9 cellular contexts compared by ENCODE assay signal in the genomic region with DNA sequence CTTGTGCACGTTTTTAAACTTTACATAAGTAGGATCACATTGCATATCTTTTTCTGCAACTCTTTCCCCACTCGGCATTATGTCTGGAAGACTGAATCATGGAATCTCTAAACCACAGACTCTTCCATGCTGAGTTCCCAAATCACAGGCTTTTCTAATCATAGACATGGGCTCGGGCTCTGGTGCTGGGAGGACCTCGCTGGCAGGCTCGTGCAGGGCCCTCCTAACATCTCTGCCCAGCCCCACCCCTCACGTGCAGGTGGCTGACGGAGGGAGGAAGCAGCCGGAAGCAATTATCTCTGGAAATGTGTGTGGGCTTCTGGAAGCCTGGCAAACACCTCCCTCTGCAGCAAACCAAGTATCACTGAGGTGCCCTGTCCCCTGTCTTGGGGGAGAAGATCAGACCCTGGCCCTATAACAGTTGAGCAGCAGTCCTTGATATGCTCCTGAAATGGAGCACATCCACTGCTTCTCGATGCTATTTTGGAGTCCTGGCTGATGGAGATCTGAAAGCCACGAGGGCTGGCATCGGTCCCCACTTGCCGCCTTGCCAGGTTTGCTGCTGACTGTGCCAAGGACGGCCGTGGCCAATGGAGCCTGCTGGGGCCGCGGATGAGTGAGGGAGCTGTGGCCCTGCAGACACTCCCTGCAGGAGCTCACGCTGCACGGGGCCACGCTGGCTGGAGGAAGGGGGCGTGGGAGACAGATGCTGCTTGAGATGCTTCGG. TPM values are rescaled to one million over a fixed set of nuclear protein-coding genes. Genes with fewer than 3 reads are reported as not detected.
A peak's percentile ranks its signal among the peaks of the same experiment; 100 is the strongest.
DNase-seq lines count a peak whose midpoint lies in the region; ATAC-seq and TF ChIP-seq lines count a peak whose summit lies in the region.
"Had no signal": no experiment of that assay in that cellular context is flagged by ENCODE, and none has a peak within 500 bp of the region (broad histone marks: within the 10 kb centered on the region; RNA-seq: fewer than 3 reads in every experiment).

No MANE protein-coding gene starts in this region.

- H3K4me1 Mint-ChIP-seq in mesothelial cell of epicardium, result peaks cover 2% of the 10 kb centered on the region

- H3K27ac ChIP-seq in body of pancreas, result no peak overlapping the region

- DNase-seq in COR-L47 (lab: John Stamatoyannopoulos, UW) (peak; percentile 69), NCI-H2081 (lab: John Stamatoyannopoulos, UW) (peak; percentile 83 to 88), body of pancreas (peak; percentile 31 to 74 (median 64)), nucleus accumbens (lab: John Stamatoyannopoulos, UW) (peak in 49 of 56 donors; percentile 15 to 86 (median 54)), mesothelial cell of epicardium (ENCODE audit: low spot score in 2 of 2, unreplicated experiment in 2 of 2) (no peak), H4 (ENCODE audit: low spot score) (no peak)
- DNase-seq in activated CD8-positive, alpha-beta memory T cell treated with anti-CD3 and anti-CD28 coated beads, Interleukin-2, amount 50 U/mL, for 48 hours, result no peak
- DNase-seq: stimulated activated naive CD4-positive, alpha-beta T cell treated with Interleukin-2 at 50 U/mL for 16 hours had no signal

- H3K4me3 ChIP-seq in body of pancreas, result no peak overlapping the region

- H3K4me1 ChIP-seq in body of pancreas, result peaks cover 15% of the 10 kb centered on the region

- no peak for TF ChIP-seq POLR2A in body of pancreas (IDR thresholded peaks at IDR 0.05)

- ATAC-seq in body of pancreas (no peak), HG02981 (IDR thresholded peaks at IDR 0.05; ENCODE audit: unreplicated experiment) (no peak)

- peaks cover 58% of the 10 kb centered on the region for H3K27me3 Mint-ChIP-seq in mesothelial cell of epicardium (ENCODE audit: low read depth)

- H3K36me3 ChIP-seq in body of pancreas (replicated peaks in 1 of 2; ENCODE audit: insufficient read depth in 1 of 2, low read depth in 2 of 2), result no peaks in the 10 kb centered on the region

- no peaks in the 10 kb centered on the region for H3K27me3 ChIP-seq in body of pancreas

- WGBS in body of pancreas, 2 donors, result 36 to 42% methylated on average over 10 to 21 of the region's 21 CpGs

- H3K9me3 Mint-ChIP-seq in mesothelial cell of epicardium, result no peaks in the 10 kb centered on the region

- no peak for TF ChIP-seq CTCF in body of pancreas (IDR thresholded peaks at IDR 0.05)
- no peak for TF ChIP-seq CTCF in mesothelial cell of epicardium (IDR thresholded peaks at IDR 0.05; ENCODE audit: unreplicated experiment)

- no peak overlapping the region for H3K4me3 Mint-ChIP-seq in mesothelial cell of epicardium

- intact Hi-C loops in body of pancreas (cut with DNase I), result no loop called here

- no peaks in the 10 kb centered on the region for H3K9me3 ChIP-seq in body of pancreas

- no peak overlapping the region for H3K27ac Mint-ChIP-seq in mesothelial cell of epicardium

- H3K36me3 Mint-ChIP-seq in mesothelial cell of epicardium, result no peaks in the 10 kb centered on the region

RNA-seq across cellular contexts. Expression of a gene that starts 4.4 kb away (rescaled TPM):
- total RNA-seq in body of pancreas, result 10 to 100 TPM; 29.6 to 42.2 TPM
- 39.9 to 42.4 TPM (median 41.7 TPM) in 3 replicates for total RNA-seq in mesothelial cell of epicardium
- 4.6 and 5.7 TPM in 2 replicates for total RNA-seq in H4 (2014; rRNA removed; shearing (Covaris generic))

Comparison
In these comparisons a context has a peak if more than half of its experiments do, and no peak if none do; other contexts are left out.
1. DNase-seq: peak in COR-L47 (single experiment), NCI-H2081 (2 of 2), body of pancreas (4 of 4) and nucleus accumbens (49 of 56); none in mesothelial cell of epicardium (0 of 2), H4 (single experiment) and activated CD8-positive, alpha-beta memory T cell treated with anti-CD3 and anti-CD28 coated beads, Interleukin-2, amount 50 U/mL, for 48 hours (single experiment).